In genomic region chr20:5862703-5863039, GRCh38 we compare ENCODE assay signal across 21 cellular contexts. TPM values are rescaled to one million over a fixed set of nuclear protein-coding genes. Genes with fewer than 3 reads are reported as not detected.
A peak's percentile ranks its signal among the peaks of the same experiment; 100 is the strongest.
DNase-seq lines count a peak whose midpoint lies in the region; ATAC-seq and TF ChIP-seq lines count a peak whose summit lies in the region.
"Had no signal": no experiment of that assay in that cellular context is flagged by ENCODE, and none has a peak within 500 bp of the region (broad histone marks: within the 10 kb centered on the region; RNA-seq: fewer than 3 reads in every experiment).

No MANE protein-coding gene starts in this region.

- H3K4me1 ChIP-seq in heart right ventricle, result peaks cover 7 to 40% (median 34%) of the 10 kb centered on the region in 9 donors
- H3K4me1 ChIP-seq in spleen, result peaks cover 0 to 37% (median 13%) of the 10 kb centered on the region in 6 donors

- H3K27ac ChIP-seq in heart right ventricle (peak overlapping the region in 7 of 10 donors; percentile 5 to 70 (median 57)), spleen (peak overlapping the region in 6 of 8 donors; percentile 51 to 81 (median 72))
- H3K27ac ChIP-seq: BLaER1, ovary had no signal

- peaks cover 0 to 3% of the 10 kb centered on the region in 2 donors for H3K36me3 Mint-ChIP-seq in activated T-cell treated with anti-CD3 and anti-CD28 coated beads, Interleukin-2, amount 50 U/mL, for 72 hours (ENCODE audit: insufficient read depth in 2 of 2)
- H3K36me3 Mint-ChIP-seq in activated T-cell treated with anti-CD3 and anti-CD28 coated beads, Interleukin-2, amount 50 U/mL, for 24 hours (ENCODE audit: low read depth), result peaks cover 11% of the 10 kb centered on the region
- peaks cover 2% of the 10 kb centered on the region for H3K36me3 Mint-ChIP-seq in T-helper 17 cell (ENCODE audit: low read depth)
- H3K36me3 Mint-ChIP-seq: type B pancreatic cell had no signal

- H3K36me3 ChIP-seq in heart right ventricle (no peaks in the 10 kb centered on the region), spleen (peaks cover 0 to 17% (median 0%) of the 10 kb centered on the region in 6 donors)
- H3K36me3 ChIP-seq: ovary, sigmoid colon had no signal

- DNase-seq in activated T-cell treated with anti-CD3 and anti-CD28 coated beads, Interleukin-2, amount 50 U/mL, for 72 hours, result no peak
- DNase-seq in activated T-cell treated with anti-CD3 and anti-CD28 coated beads, Interleukin-2, amount 50 U/mL, for 24 hours, result no peak
- no peak for DNase-seq in T-helper 17 cell
- DNase-seq in heart right ventricle, result no peak
- no peak for DNase-seq in spleen
- no peak for DNase-seq in hepatic stellate cell (ENCODE audit: low spot score)
- no peak for DNase-seq in globus pallidus (ENCODE audit: low spot score)
- DNase-seq: activated CD4-positive, alpha-beta T cell treated with anti-CD3 and anti-CD28 coated beads for 1 hour; activated effector memory CD4-positive, alpha-beta T cell treated with Interleukin-2 at 50 U/mL for 16 hours; amniotic stem cell; effector memory CD8-positive, alpha-beta T cell; immature natural killer cell; NCI-H1930; ovary; sigmoid colon; stimulated activated CD4-positive, alpha-beta T cell treated with anti-CD3 and anti-CD28 coated beads, Interleukin-2, amount 100 ng/mL, for 48 hours; stimulated activated naive CD8-positive, alpha-beta T cell treated with anti-CD3 and anti-CD28 coated beads, Interleukin-15, amount 100 ng/mL, for 72 hours had no signal

- no peaks in the 10 kb centered on the region for H3K27me3 Mint-ChIP-seq in activated T-cell treated with anti-CD3 and anti-CD28 coated beads, Interleukin-2, amount 50 U/mL, for 72 hours (ENCODE audit: low read depth)
- H3K27me3 Mint-ChIP-seq in activated T-cell treated with anti-CD3 and anti-CD28 coated beads, Interleukin-2, amount 50 U/mL, for 24 hours, result no peaks in the 10 kb centered on the region
- H3K27me3 Mint-ChIP-seq in T-helper 17 cell, result no peaks in the 10 kb centered on the region
- H3K27me3 Mint-ChIP-seq: effector memory CD8-positive, alpha-beta T cell; stimulated activated naive CD8-positive, alpha-beta T cell treated with anti-CD3 and anti-CD28 coated beads, Interleukin-15, amount 100 ng/mL, for 72 hours; type B pancreatic cell had no signal

- H3K9me3 Mint-ChIP-seq in activated T-cell treated with anti-CD3 and anti-CD28 coated beads, Interleukin-2, amount 50 U/mL, for 72 hours, result no peaks in the 10 kb centered on the region
- no peaks in the 10 kb centered on the region for H3K9me3 Mint-ChIP-seq in activated T-cell treated with anti-CD3 and anti-CD28 coated beads, Interleukin-2, amount 50 U/mL, for 24 hours
- H3K9me3 Mint-ChIP-seq: effector memory CD8-positive, alpha-beta T cell; immature natural killer cell; stimulated activated naive CD8-positive, alpha-beta T cell treated with anti-CD3 and anti-CD28 coated beads, Interleukin-15, amount 100 ng/mL, for 72 hours; type B pancreatic cell had no signal

- TF ChIP-seq POLR2A in spleen (IDR thresholded peaks at IDR 0.05), result no peak

- intact Hi-C loops in heart right ventricle (cut with DNase I) (no loop called here), spleen (cut with DNase I; ENCODE audit: low total_unique reads) (no loop called here)

- H3K9me3 ChIP-seq in T-helper 17 cell (ENCODE audit: control insufficient read depth, low read length, poor library complexity, severe bottlenecking), result no peaks in the 10 kb centered on the region
- no peaks in the 10 kb centered on the region for H3K9me3 ChIP-seq in heart right ventricle
- no peaks in the 10 kb centered on the region for H3K9me3 ChIP-seq in spleen
- H3K9me3 ChIP-seq: BLaER1, ovary, sigmoid colon had no signal

- no peak overlapping the region for H3K4me3 ChIP-seq in heart right ventricle
- H3K4me3 ChIP-seq in spleen, result peak overlapping the region in 1 of 8 donors; percentile 35
- H3K4me3 ChIP-seq: BLaER1, lung, ovary, sigmoid colon had no signal

- peak overlapping the region in 1 of 2 donors; percentile 74 for H3K4me3 Mint-ChIP-seq in activated T-cell treated with anti-CD3 and anti-CD28 coated beads, Interleukin-2, amount 50 U/mL, for 72 hours
- no peak overlapping the region for H3K4me3 Mint-ChIP-seq in activated T-cell treated with anti-CD3 and anti-CD28 coated beads, Interleukin-2, amount 50 U/mL, for 24 hours
- no peak overlapping the region for H3K4me3 Mint-ChIP-seq in T-helper 17 cell
- H3K4me3 Mint-ChIP-seq: immature natural killer cell; stimulated activated naive CD8-positive, alpha-beta T cell treated with anti-CD3 and anti-CD28 coated beads, Interleukin-15, amount 100 ng/mL, for 72 hours; type B pancreatic cell had no signal

- ATAC-seq in activated T-cell treated with anti-CD3 and anti-CD28 coated beads, Interleukin-2, amount 50 U/mL, for 72 hours (replicated peaks in 1 of 2), result no peak
- ATAC-seq in T-helper 17 cell, result no peak
- peak in 5 of 8 donors; percentile 34 to 72 (median 55) for ATAC-seq in heart right ventricle
- ATAC-seq in GM19023 (IDR thresholded peaks at IDR 0.05; ENCODE audit: unreplicated experiment), result no peak
- ATAC-seq: effector memory CD8-positive, alpha-beta T cell had no signal

- H3K27ac Mint-ChIP-seq in activated T-cell treated with anti-CD3 and anti-CD28 coated beads, Interleukin-2, amount 50 U/mL, for 72 hours, result peak overlapping the region; percentile 89
- H3K27ac Mint-ChIP-seq in activated T-cell treated with anti-CD3 and anti-CD28 coated beads, Interleukin-2, amount 50 U/mL, for 24 hours, result no peak overlapping the region
- peak overlapping the region; percentile 61 for H3K27ac Mint-ChIP-seq in T-helper 17 cell
- H3K27ac Mint-ChIP-seq: effector memory CD8-positive, alpha-beta T cell; type B pancreatic cell had no signal

- H3K27me3 ChIP-seq in heart right ventricle (no peaks in the 10 kb centered on the region), spleen (replicated peaks in 1 of 7) (no peaks in the 10 kb centered on the region)
- H3K27me3 ChIP-seq: BLaER1, ovary, sigmoid colon had no signal

- TF ChIP-seq CTCF in heart right ventricle (IDR thresholded peaks at IDR 0.05) (no peak), spleen (IDR thresholded peaks at IDR 0.05 in 8 of 11, conservative IDR thresholded peaks at IDR 0.05 in 3 of 11) (no peak)

- whole genome bisulfite sequencing in heart right ventricle, 2 donors, result 22 to 30% methylated on average over 3 of the region's 3 CpGs
- WGBS in spleen, 5 donors, result 25 to 67% (median 41%) methylated on average over 3 of the region's 3 CpGs

- H3K4me1 Mint-ChIP-seq in activated T-cell treated with anti-CD3 and anti-CD28 coated beads, Interleukin-2, amount 50 U/mL, for 72 hours (ENCODE audit: low read depth), result peaks cover 11% of the 10 kb centered on the region
- peaks cover 19% of the 10 kb centered on the region for H3K4me1 Mint-ChIP-seq in activated T-cell treated with anti-CD3 and anti-CD28 coated beads, Interleukin-2, amount 50 U/mL, for 24 hours (ENCODE audit: low read depth)
- H3K4me1 Mint-ChIP-seq in T-helper 17 cell, result peaks cover 17% of the 10 kb centered on the region

RNA-seq across cellular contexts. Expression of gene CHGB, which starts 48.6 kb away (rescaled TPM):
- total RNA-seq in activated T-cell treated with anti-CD3 and anti-CD28 coated beads, Interleukin-2, amount 50 U/mL, for 72 hours, result not detected
- total RNA-seq in T-helper 17 cell (under 1 TPM; 0.13 to 0.15 TPM), heart right ventricle (10 to 100 TPM in 1 of 10 donors, 1 to 10 TPM in 8, under 1 TPM in 1; 0.98 to 36.5 (median 4.8) TPM), spleen (under 1 TPM in 2 of 7 donors, not detected in 5; 0.13 to 0.19 TPM)
- polyA plus RNA-seq in heart right ventricle (1 to 10 TPM; 1.0 to 1.3 TPM), spleen (under 1 TPM; 0.03 to 0.09 (median 0.07) TPM)
- polyA plus RNA-seq: immature natural killer cell had no signal

Comparison
In these comparisons a context has a peak if more than half of its experiments do, and no peak if none do; other contexts are left out.
1. ATAC-seq: peak in heart right ventricle (5 of 8); none in activated T-cell treated with anti-CD3 and anti-CD28 coated beads, Interleukin-2, amount 50 U/mL, for 72 hours (0 of 2), T-helper 17 cell (single experiment) and GM19023 (single experiment).